8 cellular contexts compared by ENCODE assay signal in genomic region chr12:53219116-53219955, GRCh38. TPM values are rescaled to one million over a fixed set of nuclear protein-coding genes. Genes with fewer than 3 reads are reported as not detected.
DNase-seq lines count a peak whose midpoint lies in the region; ATAC-seq, FAIRE-seq and TF ChIP-seq lines count a peak whose summit lies in the region.

No MANE protein-coding gene starts in this region.

- H3K4me3 ChIP-seq in A673 (ENCODE audit: low read depth, low read length, poor library complexity, severe bottlenecking), result peak overlapping the region; percentile 64
- peak overlapping the region; percentile 54 for H3K4me3 ChIP-seq in SU-DHL-6 (ENCODE audit: insufficient read depth, low read length, poor library complexity, severe bottlenecking)
- H3K4me3 ChIP-seq in HepG2 (replicated peaks in 1 of 3; ENCODE audit: insufficient read depth in 1 of 3, low read depth in 2 of 3, low read length in 3 of 3), result peak overlapping the region; percentile 75 to 89 (median 89)

- no peaks in the 10 kb centered on the region for H3K9me3 ChIP-seq in A673 (ENCODE audit: low read depth, low read length, poor library complexity, severe bottlenecking)
- H3K9me3 ChIP-seq in SU-DHL-6 (ENCODE audit: insufficient read depth, low read length), result no peaks in the 10 kb centered on the region
- no peaks in the 10 kb centered on the region for H3K9me3 ChIP-seq in HepG2 (ENCODE audit: low read length)

- in situ Hi-C loops in HepG2 (cut with HindIII; ENCODE audit: extremely low pct_ligation_motif_present, low pct_unique_long_range_greater_than_20kb), result loop anchor here (5.0 kb wide), 1 partner anchor 48 kb away; the partner anchor contains the start of gene ESPL1

- H3K27me3 ChIP-seq in A673 (replicated peaks; ENCODE audit: insufficient read depth, low read depth, low read length, poor library complexity) (no peaks in the 10 kb centered on the region), SU-DHL-6 (ENCODE audit: low read length) (no peaks in the 10 kb centered on the region), HepG2 (ENCODE audit: control insufficient read depth in 1 of 2, insufficient read depth in 2 of 2, low read length in 2 of 2) (peaks cover 0 to 14% of the 10 kb centered on the region in 2 experiments; a peak in 3 of 5 replicates)

- H3K36me3 ChIP-seq in A673 (ENCODE audit: insufficient read depth, low read length, poor library complexity, severe bottlenecking) (no peaks in the 10 kb centered on the region), SU-DHL-6 (ENCODE audit: low read length) (no peaks in the 10 kb centered on the region), HepG2 (replicated peaks in 1 of 2; ENCODE audit: control insufficient read depth in 1 of 2, insufficient read depth in 2 of 2, low read length in 2 of 2) (no peaks in the 10 kb centered on the region)

- no peak overlapping the region for H3K9ac ChIP-seq in SU-DHL-6 (ENCODE audit: low read length)
- H3K9ac ChIP-seq in HepG2 (ENCODE audit: insufficient read depth, low read depth, low read length), result peak overlapping the region; percentile 31

- H3K4me3 Mint-ChIP-seq in brain, result peak overlapping the region; percentile 89 to 97 (median 91)

- peaks cover 65% of the 10 kb centered on the region for H3K4me1 Mint-ChIP-seq in brain

- H3K79me2 ChIP-seq in SU-DHL-6 (ENCODE audit: insufficient read depth, low read length) (no peaks in the 10 kb centered on the region), HepG2 (ENCODE audit: insufficient read depth, low read length) (no peaks in the 10 kb centered on the region)

- CTCF ChIA-PET in A673 (lab: Charles Lee) (interaction anchor here (1.1 kb wide), 2 partner anchors 7 to 102 kb away, joined by 4 to 6 read pairs; partner anchors contain the start of gene AAAS), HepG2 (lab: Yijun Ruan, JAX; ENCODE audit: low intra/inter-chr PET ratio, low total read pairs) (no interaction called here)

- H3K4me2 ChIP-seq in SU-DHL-6 (ENCODE audit: low read depth, low read length, poor library complexity, severe bottlenecking) (peak overlapping the region; percentile 92), HepG2 (ENCODE audit: low read depth, low read length) (peak overlapping the region; percentile 100)

- no peak for TF ChIP-seq POLR2A in HepG2 (IDR thresholded peaks at IDR 0.05; ENCODE audit: insufficient read depth in 1 of 2, low read depth in 2 of 2, low read length in 2 of 2)

- peak overlapping the region; percentile 57 to 95 (median 93) for H3K27ac Mint-ChIP-seq in brain

- H3K27me3 Mint-ChIP-seq in brain, result peaks cover 27% of the 10 kb centered on the region

- no peak for TF ChIP-seq RAD21 in HepG2 (CRISPR knock-in tag; IDR thresholded peaks at IDR 0.05)

- 10% methylated on average over 29 of the region's 32 CpGs for WGBS in HepG2 (ENCODE audit: low lambda C conversion rate)

- BruUV-seq in A673 (replicated peaks; lab: Mats Ljungman, UMichigan) (no TSS peak), HepG2 (replicated peaks; lab: Mats Ljungman, UMichigan) (no TSS peak)

- no peaks in the 10 kb centered on the region for H3K9me2 ChIP-seq in SU-DHL-6 (replicated peaks; ENCODE audit: insufficient read depth, low read length)

- no peak for TF ChIP-seq EP300 in HepG2 (IDR thresholded peaks at IDR 0.05; ENCODE audit: low read depth in 2 of 2, low read length in 2 of 2)
- TF ChIP-seq EP300 in HepG2 (CRISPR knock-in tag; IDR thresholded peaks at IDR 0.05; ENCODE audit: borderline replicate concordance), result no peak

- peaks cover 56% of the 10 kb centered on the region for H3K4me1 ChIP-seq in A673 (ENCODE audit: insufficient read depth, low read length, poor library complexity, severe bottlenecking)
- peaks cover 63% of the 10 kb centered on the region for H3K4me1 ChIP-seq in HepG2 (ENCODE audit: insufficient read depth, low read length)

- DNase-seq in A673 (ENCODE audit: low spot score) (peak; percentile 41), H4 (ENCODE audit: low spot score) (peak; percentile 49), HepG2 (ENCODE audit: low spot score) (no peak), NCI-H774 (lab: John Stamatoyannopoulos, UW) (no peak)
- DNase-seq in stimulated activated CD4-positive, alpha-beta T cell treated with anti-CD3 and anti-CD28 coated beads, TNF-alpha, amount 100 ng/mL, for 48 hours (ENCODE audit: low read depth in 3 of 3), result peak in 2 of 3 donors; percentile 49 to 66

- no peak for ATAC-seq in HepG2
- no peak for ATAC-seq in HG03469 (IDR thresholded peaks at IDR 0.05; ENCODE audit: unreplicated experiment)

- H4K20me1 ChIP-seq in SU-DHL-6 (ENCODE audit: low read depth, low read length) (no peaks in the 10 kb centered on the region), HepG2 (ENCODE audit: insufficient read depth, low read length) (no peaks in the 10 kb centered on the region)

- POLR2A ChIA-PET in A673 (lab: Charles Lee; ENCODE audit: low non-redundant PET) (no interaction called here), HepG2 (lab: Yijun Ruan, JAX) (interaction anchor here (1.0 to 3.7 kb wide), 11 partner anchors 11 to 282 kb away, joined by 3 to 17 read pairs (median 8); partner anchors contain the start of genes AAAS, CSAD, ESPL1 and PFDN5)

- no peaks in the 10 kb centered on the region for H3K36me3 Mint-ChIP-seq in brain

- peaks cover 0 to 3% (median 0%) of the 10 kb centered on the region in 5 experiments for H3K9me3 Mint-ChIP-seq in brain

- H2AFZ ChIP-seq in SU-DHL-6 (ENCODE audit: low read depth, low read length, severe bottlenecking) (no peak overlapping the region), HepG2 (ENCODE audit: low read length) (no peak overlapping the region)

- no peak for TF ChIP-seq CTCF in A673 (conservative IDR thresholded peaks at IDR 0.05; ENCODE audit: low read depth, low read length)
- no peak for TF ChIP-seq CTCF in SU-DHL-6 (IDR thresholded peaks at IDR 0.05; ENCODE audit: insufficient read depth, low read length, poor library complexity, severe bottlenecking)
- TF ChIP-seq CTCF in brain (conservative IDR thresholded peaks at IDR 0.05), result no peak
- no peak for TF ChIP-seq CTCF in HepG2 (CRISPR knock-in tag; IDR thresholded peaks at IDR 0.05)

- H3F3A ChIP-seq in SU-DHL-6 (ENCODE audit: insufficient read depth), result peaks cover 11% of the 10 kb centered on the region

- H3K27ac ChIP-seq in A673 (ENCODE audit: low read depth, low read length, poor library complexity, severe bottlenecking) (peak overlapping the region; percentile 49), SU-DHL-6 (ENCODE audit: low read depth, low read length) (no peak overlapping the region), HepG2 (ENCODE audit: extremely low read length, insufficient read depth, low read length) (no peak overlapping the region)

- no peak for FAIRE-seq in HepG2 (lab: Jason Lieb, UNC)

- intact Hi-C loops in A673 (cut with micrococcal nuclease; ENCODE audit: unreplicated experiment) (no loop called here), HepG2 (cut with micrococcal nuclease; ENCODE audit: unreplicated experiment) (no loop called here)

RNA-seq across cellular contexts. Expression of gene ITGB7, which starts 12.3 kb away (rescaled TPM):
- total RNA-seq in A673 (2021) (0.43 TPM in 1 of 2 replicates, not detected in the other), HepG2 (2016; rRNA removed; fragmentation: Illumina TruSeq; extraction: Trizol) (0.13 and 0.18 TPM in 2 replicates)
- 0.39 and 1.2 TPM in 2 replicates for total RNA-seq in H4 (2014; rRNA removed; shearing (Covaris generic))
- polyA plus RNA-seq in brain (ENCODE audit: insufficient read depth, low read depth, low replicate concordance) (0.39 TPM), HepG2 (2011; rRNA removed) (0.14 and 0.16 TPM in 2 replicates)
- total RNA-seq in HepG2 (2016; cell fraction: cytosol; rRNA removed; fragmentation: Illumina TruSeq; extraction: Trizol; ENCODE audit: low read depth), result not detected in 2 replicates
- 0.32 TPM in 1 of 2 replicates, not detected in the other for total RNA-seq in HepG2 (2016; cell fraction: insoluble cytoplasmic fraction; rRNA removed; fragmentation: Illumina TruSeq; extraction: Trizol)
- total RNA-seq in HepG2 (2016; cell fraction: membrane; rRNA removed; fragmentation: Illumina TruSeq; extraction: Trizol), result not detected in 2 replicates
- total RNA-seq in HepG2 (2016; cell fraction: nucleus; rRNA removed; fragmentation: Illumina TruSeq; extraction: Trizol), result not detected in 2 replicates
- polyA plus RNA-seq in HepG2 (2011; cell fraction: cytosol; rRNA removed), result 0.09 and 0.13 TPM in 2 replicates
- 0.39 and 0.40 TPM in 2 replicates for polyA plus RNA-seq in HepG2 (2011; cell fraction: nucleus; rRNA removed)
- 0.20 and 0.30 TPM in 2 replicates for polyA plus RNA-seq in HepG2 (2012)
- polyA plus RNA-seq in HepG2 (2016; cell fraction: cytosol; fragmentation: Illumina TruSeq; extraction: Trizol; ENCODE audit: low read depth), result not detected in 2 replicates
- polyA plus RNA-seq in HepG2 (2016; cell fraction: insoluble cytoplasmic fraction; fragmentation: Illumina TruSeq; extraction: Trizol; ENCODE audit: low read depth), result 0.33 TPM in 1 of 2 replicates, not detected in the other
- not detected in 2 replicates for polyA plus RNA-seq in HepG2 (2016; cell fraction: membrane; fragmentation: Illumina TruSeq; extraction: Trizol; ENCODE audit: low read depth)
- polyA plus RNA-seq in HepG2 (2016; cell fraction: nucleus; fragmentation: Illumina TruSeq; extraction: Trizol; ENCODE audit: insufficient read depth, low read depth), result 0.20 TPM in 1 of 2 replicates, not detected in the other
- polyA minus RNA-seq in HepG2 (2011; rRNA and poly(A)+ RNA removed; ENCODE audit: low replicate concordance), result 0.40 and 2.6 TPM in 2 replicates
- not detected in 2 replicates for polyA minus RNA-seq in HepG2 (2011; cell fraction: cytosol; rRNA and poly(A)+ RNA removed)
- polyA minus RNA-seq in HepG2 (2011; cell fraction: nucleus; rRNA and poly(A)+ RNA removed), result not detected in 2 replicates

RNA-seq across cellular contexts. Expression of gene RARG, which starts 12.7 kb away (rescaled TPM):
- total RNA-seq in A673 (2021) (14.0 and 20.3 TPM in 2 replicates), HepG2 (2016; rRNA removed; fragmentation: Illumina TruSeq; extraction: Trizol) (0.77 and 0.91 TPM in 2 replicates)
- total RNA-seq in H4 (2014; rRNA removed; shearing (Covaris generic)), result 20.0 and 24.2 TPM in 2 replicates
- polyA plus RNA-seq in brain (ENCODE audit: insufficient read depth, low read depth, low replicate concordance) (4.1 TPM), HepG2 (2011; rRNA removed) (1.5 and 1.6 TPM in 2 replicates)
- total RNA-seq in HepG2 (2016; cell fraction: cytosol; rRNA removed; fragmentation: Illumina TruSeq; extraction: Trizol; ENCODE audit: low read depth), result 0.18 and 0.91 TPM in 2 replicates
- 0.49 and 1.3 TPM in 2 replicates for total RNA-seq in HepG2 (2016; cell fraction: insoluble cytoplasmic fraction; rRNA removed; fragmentation: Illumina TruSeq; extraction: Trizol)
- total RNA-seq in HepG2 (2016; cell fraction: membrane; rRNA removed; fragmentation: Illumina TruSeq; extraction: Trizol), result 0.90 and 1.1 TPM in 2 replicates
- total RNA-seq in HepG2 (2016; cell fraction: nucleus; rRNA removed; fragmentation: Illumina TruSeq; extraction: Trizol), result 0.72 and 1.5 TPM in 2 replicates
- polyA plus RNA-seq in HepG2 (2011; cell fraction: cytosol; rRNA removed), result 0.87 and 1.9 TPM in 2 replicates
- polyA plus RNA-seq in HepG2 (2011; cell fraction: nucleus; rRNA removed), result 3.2 and 4.1 TPM in 2 replicates
- polyA plus RNA-seq in HepG2 (2012), result 0.89 and 0.92 TPM in 2 replicates
- 0.21 and 0.27 TPM in 2 replicates for polyA plus RNA-seq in HepG2 (2016; cell fraction: cytosol; fragmentation: Illumina TruSeq; extraction: Trizol; ENCODE audit: low read depth)
- polyA plus RNA-seq in HepG2 (2016; cell fraction: insoluble cytoplasmic fraction; fragmentation: Illumina TruSeq; extraction: Trizol; ENCODE audit: low read depth), result 1.0 and 1.1 TPM in 2 replicates
- 0.57 and 0.81 TPM in 2 replicates for polyA plus RNA-seq in HepG2 (2016; cell fraction: membrane; fragmentation: Illumina TruSeq; extraction: Trizol; ENCODE audit: low read depth)
- 2.2 and 2.3 TPM in 2 replicates for polyA plus RNA-seq in HepG2 (2016; cell fraction: nucleus; fragmentation: Illumina TruSeq; extraction: Trizol; ENCODE audit: insufficient read depth, low read depth)
- polyA minus RNA-seq in HepG2 (2011; rRNA and poly(A)+ RNA removed; ENCODE audit: low replicate concordance), result 4.0 and 33.4 TPM in 2 replicates
- 0.99 and 1.1 TPM in 2 replicates for polyA minus RNA-seq in HepG2 (2011; cell fraction: cytosol; rRNA and poly(A)+ RNA removed)
- 0.25 and 1.7 TPM in 2 replicates for polyA minus RNA-seq in HepG2 (2011; cell fraction: nucleus; rRNA and poly(A)+ RNA removed)

RNA-seq across cellular contexts. Expression of gene CSAD, which starts 38.6 kb away (rescaled TPM):
- total RNA-seq in A673 (2021) (32.3 and 37.5 TPM in 2 replicates), HepG2 (2016; rRNA removed; fragmentation: Illumina TruSeq; extraction: Trizol) (2.7 and 7.2 TPM in 2 replicates)
- total RNA-seq in H4 (2014; rRNA removed; shearing (Covaris generic)), result 0.66 and 2.8 TPM in 2 replicates
- polyA plus RNA-seq in brain (ENCODE audit: insufficient read depth, low read depth, low replicate concordance) (2.6 TPM), HepG2 (2011; rRNA removed) (23.5 and 25.2 TPM in 2 replicates)
- 3.9 and 6.0 TPM in 2 replicates for total RNA-seq in HepG2 (2016; cell fraction: cytosol; rRNA removed; fragmentation: Illumina TruSeq; extraction: Trizol; ENCODE audit: low read depth)
- 1.3 and 7.7 TPM in 2 replicates for total RNA-seq in HepG2 (2016; cell fraction: insoluble cytoplasmic fraction; rRNA removed; fragmentation: Illumina TruSeq; extraction: Trizol)
- 2.3 TPM in 2 replicates for total RNA-seq in HepG2 (2016; cell fraction: membrane; rRNA removed; fragmentation: Illumina TruSeq; extraction: Trizol)
- 12.9 and 16.2 TPM in 2 replicates for total RNA-seq in HepG2 (2016; cell fraction: nucleus; rRNA removed; fragmentation: Illumina TruSeq; extraction: Trizol)
- 4.3 and 5.6 TPM in 2 replicates for polyA plus RNA-seq in HepG2 (2011; cell fraction: cytosol; rRNA removed)
- polyA plus RNA-seq in HepG2 (2011; cell fraction: nucleus; rRNA removed), result 112 and 125 TPM in 2 replicates
- 10.0 and 10.8 TPM in 2 replicates for polyA plus RNA-seq in HepG2 (2012)
- polyA plus RNA-seq in HepG2 (2016; cell fraction: cytosol; fragmentation: Illumina TruSeq; extraction: Trizol; ENCODE audit: low read depth), result 0.41 and 0.44 TPM in 2 replicates
- 2.9 and 3.3 TPM in 2 replicates for polyA plus RNA-seq in HepG2 (2016; cell fraction: insoluble cytoplasmic fraction; fragmentation: Illumina TruSeq; extraction: Trizol; ENCODE audit: low read depth)
- 1.2 TPM in 2 replicates for polyA plus RNA-seq in HepG2 (2016; cell fraction: membrane; fragmentation: Illumina TruSeq; extraction: Trizol; ENCODE audit: low read depth)
- 64.6 and 67.6 TPM in 2 replicates for polyA plus RNA-seq in HepG2 (2016; cell fraction: nucleus; fragmentation: Illumina TruSeq; extraction: Trizol; ENCODE audit: insufficient read depth, low read depth)
- 12.1 and 29.8 TPM in 2 replicates for polyA minus RNA-seq in HepG2 (2011; rRNA and poly(A)+ RNA removed; ENCODE audit: low replicate concordance)
- 1.8 and 1.9 TPM in 2 replicates for polyA minus RNA-seq in HepG2 (2011; cell fraction: cytosol; rRNA and poly(A)+ RNA removed)
- 20.1 and 26.4 TPM in 2 replicates for polyA minus RNA-seq in HepG2 (2011; cell fraction: nucleus; rRNA and poly(A)+ RNA removed)

RNA-seq across cellular contexts. Expression of gene ZNF740, which starts 38.8 kb away (rescaled TPM):
- 48.6 and 50.3 TPM in 2 replicates for total RNA-seq in A673 (2021)
- 4.7 and 6.3 TPM in 2 replicates for total RNA-seq in H4 (2014; rRNA removed; shearing (Covaris generic))
- polyA plus RNA-seq in brain (ENCODE audit: insufficient read depth, low read depth, low replicate concordance), result 11.0 TPM
- total RNA-seq in HepG2 (2016; rRNA removed; fragmentation: Illumina TruSeq; extraction: Trizol), result 15.0 and 16.9 TPM in 2 replicates
- total RNA-seq in HepG2 (2016; cell fraction: cytosol; rRNA removed; fragmentation: Illumina TruSeq; extraction: Trizol; ENCODE audit: low read depth), result 2.4 and 4.8 TPM in 2 replicates
- 13.9 and 16.1 TPM in 2 replicates for total RNA-seq in HepG2 (2016; cell fraction: insoluble cytoplasmic fraction; rRNA removed; fragmentation: Illumina TruSeq; extraction: Trizol)
- 11.3 and 11.8 TPM in 2 replicates for total RNA-seq in HepG2 (2016; cell fraction: membrane; rRNA removed; fragmentation: Illumina TruSeq; extraction: Trizol)
- total RNA-seq in HepG2 (2016; cell fraction: nucleus; rRNA removed; fragmentation: Illumina TruSeq; extraction: Trizol), result 20.9 and 23.7 TPM in 2 replicates
- 19.0 and 22.0 TPM in 2 replicates for polyA plus RNA-seq in HepG2 (2011; rRNA removed)
- 7.2 and 8.9 TPM in 2 replicates for polyA plus RNA-seq in HepG2 (2011; cell fraction: cytosol; rRNA removed)
- 49.3 and 50.2 TPM in 2 replicates for polyA plus RNA-seq in HepG2 (2011; cell fraction: nucleus; rRNA removed)
- polyA plus RNA-seq in HepG2 (2012), result 15.4 and 16.5 TPM in 2 replicates
- polyA plus RNA-seq in HepG2 (2016; cell fraction: cytosol; fragmentation: Illumina TruSeq; extraction: Trizol; ENCODE audit: low read depth), result 1.4 and 2.0 TPM in 2 replicates
- 11.3 and 12.0 TPM in 2 replicates for polyA plus RNA-seq in HepG2 (2016; cell fraction: insoluble cytoplasmic fraction; fragmentation: Illumina TruSeq; extraction: Trizol; ENCODE audit: low read depth)
- 4.1 and 5.8 TPM in 2 replicates for polyA plus RNA-seq in HepG2 (2016; cell fraction: membrane; fragmentation: Illumina TruSeq; extraction: Trizol; ENCODE audit: low read depth)
- polyA plus RNA-seq in HepG2 (2016; cell fraction: nucleus; fragmentation: Illumina TruSeq; extraction: Trizol; ENCODE audit: insufficient read depth, low read depth), result 21.2 and 25.1 TPM in 2 replicates
- 41.0 and 77.8 TPM in 2 replicates for polyA minus RNA-seq in HepG2 (2011; rRNA and poly(A)+ RNA removed; ENCODE audit: low replicate concordance)
- polyA minus RNA-seq in HepG2 (2011; cell fraction: cytosol; rRNA and poly(A)+ RNA removed), result 8.4 and 10.6 TPM in 2 replicates
- 91.4 and 93.6 TPM in 2 replicates for polyA minus RNA-seq in HepG2 (2011; cell fraction: nucleus; rRNA and poly(A)+ RNA removed)

RNA-seq across cellular contexts. Expression of gene ESPL1, which starts 48.8 kb away (rescaled TPM):
- 99.1 and 105 TPM in 2 replicates for total RNA-seq in A673 (2021)
- total RNA-seq in H4 (2014; rRNA removed; shearing (Covaris generic)), result 7.8 and 22.6 TPM in 2 replicates
- polyA plus RNA-seq in brain (ENCODE audit: insufficient read depth, low read depth, low replicate concordance), result 11.8 TPM
- 11.5 and 11.6 TPM in 2 replicates for total RNA-seq in HepG2 (2016; rRNA removed; fragmentation: Illumina TruSeq; extraction: Trizol)
- total RNA-seq in HepG2 (2016; cell fraction: cytosol; rRNA removed; fragmentation: Illumina TruSeq; extraction: Trizol; ENCODE audit: low read depth), result 2.5 and 2.8 TPM in 2 replicates
- total RNA-seq in HepG2 (2016; cell fraction: insoluble cytoplasmic fraction; rRNA removed; fragmentation: Illumina TruSeq; extraction: Trizol), result 11.5 and 12.0 TPM in 2 replicates
- 3.1 and 4.2 TPM in 2 replicates for total RNA-seq in HepG2 (2016; cell fraction: membrane; rRNA removed; fragmentation: Illumina TruSeq; extraction: Trizol)
- 16.7 and 24.8 TPM in 2 replicates for total RNA-seq in HepG2 (2016; cell fraction: nucleus; rRNA removed; fragmentation: Illumina TruSeq; extraction: Trizol)
- 5.3 and 5.8 TPM in 2 replicates for polyA plus RNA-seq in HepG2 (2011; rRNA removed)
- 1.9 and 3.3 TPM in 2 replicates for polyA plus RNA-seq in HepG2 (2011; cell fraction: cytosol; rRNA removed)
- 22.2 and 36.2 TPM in 2 replicates for polyA plus RNA-seq in HepG2 (2011; cell fraction: nucleus; rRNA removed)
- 2.4 and 4.2 TPM in 2 replicates for polyA plus RNA-seq in HepG2 (2012)
- 0.60 and 0.89 TPM in 2 replicates for polyA plus RNA-seq in HepG2 (2016; cell fraction: cytosol; fragmentation: Illumina TruSeq; extraction: Trizol; ENCODE audit: low read depth)
- polyA plus RNA-seq in HepG2 (2016; cell fraction: insoluble cytoplasmic fraction; fragmentation: Illumina TruSeq; extraction: Trizol; ENCODE audit: low read depth), result 5.1 and 8.7 TPM in 2 replicates
- polyA plus RNA-seq in HepG2 (2016; cell fraction: membrane; fragmentation: Illumina TruSeq; extraction: Trizol; ENCODE audit: low read depth), result 1.7 and 1.8 TPM in 2 replicates
- polyA plus RNA-seq in HepG2 (2016; cell fraction: nucleus; fragmentation: Illumina TruSeq; extraction: Trizol; ENCODE audit: insufficient read depth, low read depth), result 41.3 and 46.0 TPM in 2 replicates
- 14.1 and 75.7 TPM in 2 replicates for polyA minus RNA-seq in HepG2 (2011; rRNA and poly(A)+ RNA removed; ENCODE audit: low replicate concordance)
- 2.5 and 3.9 TPM in 2 replicates for polyA minus RNA-seq in HepG2 (2011; cell fraction: cytosol; rRNA and poly(A)+ RNA removed)
- 13.1 and 16.0 TPM in 2 replicates for polyA minus RNA-seq in HepG2 (2011; cell fraction: nucleus; rRNA and poly(A)+ RNA removed)

Comparison
In these comparisons a context has a peak if more than half of its experiments do, and no peak if none do; other contexts are left out.
1. DNase-seq: peak in A673 (single experiment), H4 (single experiment) and stimulated activated CD4-positive, alpha-beta T cell treated with anti-CD3 and anti-CD28 coated beads, TNF-alpha, amount 100 ng/mL, for 48 hours (2 of 3); none in HepG2 (single experiment) and NCI-H774 (single experiment).
2. Peak in every context shown above with its lines, with median percentiles within 50 percentile points of each other: H3K4me3 ChIP-seq.